Comparison of ENCODE assay signal across 8 cellular contexts in the genomic region with DNA sequence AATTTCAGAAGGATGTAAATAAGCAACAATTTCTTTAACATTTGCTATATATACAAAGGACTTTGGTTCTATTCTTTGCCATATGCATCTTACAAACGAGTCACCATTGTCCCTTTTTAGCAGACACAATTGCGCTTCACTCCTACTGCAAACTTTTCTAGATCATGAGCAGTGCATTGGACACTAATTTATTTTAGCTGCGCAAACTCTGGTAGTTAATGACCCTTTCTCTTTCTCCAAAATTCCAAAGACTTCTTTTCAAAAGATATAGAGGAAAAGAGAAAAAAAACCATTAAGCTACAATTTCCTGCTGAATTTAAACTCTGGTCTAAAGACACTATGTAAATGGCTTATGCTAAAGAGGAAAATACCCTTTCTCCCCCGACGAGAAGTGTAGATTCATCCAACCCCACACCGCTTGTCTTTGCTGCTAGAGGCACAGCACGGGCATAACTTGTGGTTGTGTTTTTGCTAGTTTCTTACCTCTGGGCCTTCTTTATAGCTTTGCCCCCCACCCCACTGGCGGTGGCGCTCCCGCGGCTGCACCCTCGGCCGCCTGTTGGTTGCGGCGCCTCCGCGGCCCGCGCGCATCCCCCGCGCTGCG.
DNase-seq lines count a peak whose midpoint lies in the region; ATAC-seq and TF ChIP-seq lines count a peak whose summit lies in the region.

No MANE protein-coding gene starts in this region.

- H3K9ac ChIP-seq in subcutaneous abdominal adipose tissue (ENCODE audit: low read length in 5 of 5): no peak overlapping the region

- no peak for TF ChIP-seq CTCF in HEK293 (tag by site-specific recombination; IDR thresholded peaks at IDR 0.05)

- H3K36me3 ChIP-seq in HEK293 (ENCODE audit: control insufficient read depth in 2 of 2, insufficient read depth in 1 of 2, low read length in 2 of 2) (no peaks in the 10 kb centered on the region), subcutaneous abdominal adipose tissue (ENCODE audit: control insufficient read depth in 5 of 5, insufficient read depth in 5 of 5, low read length in 5 of 5) (no peaks in the 10 kb centered on the region)

- POLR2A ChIA-PET in HEK293 (lab: Yijun Ruan, JAX): interaction anchor here (0.7 kb wide), 1 partner anchor 776 kb away, joined by 3 read pairs; no protein-coding TSS in a partner anchor

- CTCF ChIA-PET in HEK293 (lab: Yijun Ruan, JAX): interaction anchor here (0.6 to 3.1 kb wide), 11 partner anchors 10 to 768 kb away, joined by 3 to 31 read pairs (median 4); partner anchors contain the start of genes HOXA5 and SNX10

- H3K27me3 ChIP-seq in subcutaneous abdominal adipose tissue (ENCODE audit: control insufficient read depth in 5 of 5, insufficient read depth in 4 of 5, low read length in 5 of 5): peaks cover 0 to 9% (median 0%) of the 10 kb centered on the region in 5 donors

- H3K27ac ChIP-seq in HEK293 (ENCODE audit: extremely low read depth, low read depth, low read length): peak overlapping the region; percentile 99
- H3K27ac ChIP-seq in subcutaneous abdominal adipose tissue (ENCODE audit: low read depth, low read length): no peak overlapping the region

- peak overlapping the region; percentile 66 for H3K4me3 ChIP-seq in HEK293 (ENCODE audit: low read depth, low read length)
- peak overlapping the region; percentile 60 to 74 (median 71) for H3K4me3 ChIP-seq in subcutaneous abdominal adipose tissue (ENCODE audit: low read depth in 1 of 5, low read length in 5 of 5)

- H3K4me1 ChIP-seq in HEK293 (ENCODE audit: control insufficient read depth, insufficient read depth, low read length) (peaks cover 31% of the 10 kb centered on the region), subcutaneous abdominal adipose tissue (ENCODE audit: control insufficient read depth in 5 of 5, insufficient read depth in 5 of 5, low read length in 5 of 5) (peaks cover 0 to 18% (median 14%) of the 10 kb centered on the region in 5 donors)

- DNase-seq in NCI-H82 (lab: John Stamatoyannopoulos, UW) (peak; percentile 67), germinal center (ENCODE audit: low spot score) (peak; percentile 17), kidney tubule cell (ENCODE audit: low spot score) (no peak)
- no peak for DNase-seq in effector CD8-positive, alpha-beta T cell (lab: John Stamatoyannopoulos, UW)

- H3K9me3 ChIP-seq in HEK293 (ENCODE audit: control insufficient read depth, insufficient read depth, low read depth, low read length) (no peaks in the 10 kb centered on the region), subcutaneous abdominal adipose tissue (ENCODE audit: control insufficient read depth in 5 of 5, low read length in 5 of 5) (no peaks in the 10 kb centered on the region)

- ATAC-seq in GM18505 (IDR thresholded peaks at IDR 0.05; ENCODE audit: unreplicated experiment) (peak; percentile 17), HG03280 (IDR thresholded peaks at IDR 0.05; ENCODE audit: unreplicated experiment) (no peak)

- TF ChIP-seq POLR2A in GM18505 (IDR thresholded peaks at IDR 0.05; ENCODE audit: borderline replicate concordance, extremely low read depth, insufficient read depth, insufficient read length): no peak

TF ChIP-seq in HEK293, 187 proteins besides CTCF, POLR2A, EP300 and RAD21:
- TF ChIP-seq, protein P1, sequence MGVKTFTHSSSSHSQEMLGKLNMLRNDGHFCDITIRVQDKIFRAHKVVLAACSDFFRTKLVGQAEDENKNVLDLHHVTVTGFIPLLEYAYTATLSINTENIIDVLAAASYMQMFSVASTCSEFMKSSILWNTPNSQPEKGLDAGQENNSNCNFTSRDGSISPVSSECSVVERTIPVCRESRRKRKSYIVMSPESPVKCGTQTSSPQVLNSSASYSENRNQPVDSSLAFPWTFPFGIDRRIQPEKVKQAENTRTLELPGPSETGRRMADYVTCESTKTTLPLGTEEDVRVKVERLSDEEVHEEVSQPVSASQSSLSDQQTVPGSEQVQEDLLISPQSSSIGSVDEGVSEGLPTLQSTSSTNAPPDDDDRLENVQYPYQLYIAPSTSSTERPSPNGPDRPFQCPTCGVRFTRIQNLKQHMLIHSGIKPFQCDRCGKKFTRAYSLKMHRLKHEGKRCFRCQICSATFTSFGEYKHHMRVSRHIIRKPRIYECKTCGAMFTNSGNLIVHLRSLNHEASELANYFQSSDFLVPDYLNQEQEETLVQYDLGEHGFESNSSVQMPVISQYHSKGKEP (tag by site-specific recombination; IDR thresholded peaks at IDR 0.05): peak; percentile 19; the same call in 1 of the 2 replicates
- TF ChIP-seq GLI2 (tag by site-specific recombination; IDR thresholded peaks at IDR 0.05; ENCODE audit: borderline replicate concordance, low read depth) (no peak), ZNF548 (tag by site-specific recombination; IDR thresholded peaks at IDR 0.05) (no peak), BCL11A (tag by site-specific recombination; IDR thresholded peaks at IDR 0.05; ENCODE audit: low read depth) (no peak)
- TF ChIP-seq, protein P2, sequence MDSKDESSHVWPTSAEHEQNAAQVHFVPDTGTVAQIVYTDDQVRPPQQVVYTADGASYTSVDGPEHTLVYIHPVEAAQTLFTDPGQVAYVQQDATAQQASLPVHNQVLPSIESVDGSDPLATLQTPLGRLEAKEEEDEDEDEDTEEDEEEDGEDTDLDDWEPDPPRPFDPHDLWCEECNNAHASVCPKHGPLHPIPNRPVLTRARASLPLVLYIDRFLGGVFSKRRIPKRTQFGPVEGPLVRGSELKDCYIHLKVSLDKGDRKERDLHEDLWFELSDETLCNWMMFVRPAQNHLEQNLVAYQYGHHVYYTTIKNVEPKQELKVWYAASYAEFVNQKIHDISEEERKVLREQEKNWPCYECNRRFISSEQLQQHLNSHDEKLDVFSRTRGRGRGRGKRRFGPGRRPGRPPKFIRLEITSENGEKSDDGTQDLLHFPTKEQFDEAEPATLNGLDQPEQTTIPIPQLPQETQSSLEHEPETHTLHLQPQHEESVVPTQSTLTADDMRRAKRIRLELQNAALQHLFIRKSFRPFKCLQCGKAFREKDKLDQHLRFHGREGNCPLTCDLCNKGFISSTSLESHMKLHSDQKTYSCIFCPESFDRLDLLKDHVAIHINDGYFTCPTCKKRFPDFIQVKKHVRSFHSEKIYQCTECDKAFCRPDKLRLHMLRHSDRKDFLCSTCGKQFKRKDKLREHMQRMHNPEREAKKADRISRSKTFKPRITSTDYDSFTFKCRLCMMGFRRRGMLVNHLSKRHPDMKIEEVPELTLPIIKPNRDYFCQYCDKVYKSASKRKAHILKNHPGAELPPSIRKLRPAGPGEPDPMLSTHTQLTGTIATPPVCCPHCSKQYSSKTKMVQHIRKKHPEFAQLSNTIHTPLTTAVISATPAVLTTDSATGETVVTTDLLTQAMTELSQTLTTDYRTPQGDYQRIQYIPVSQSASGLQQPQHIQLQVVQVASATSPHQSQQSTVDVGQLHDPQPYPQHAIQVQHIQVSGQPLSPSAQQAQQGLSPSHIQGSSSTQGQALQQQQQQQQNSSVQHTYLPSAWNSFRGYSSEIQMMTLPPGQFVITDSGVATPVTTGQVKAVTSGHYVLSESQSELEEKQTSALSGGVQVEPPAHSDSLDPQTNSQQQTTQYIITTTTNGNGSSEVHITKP (tag by site-specific recombination; IDR thresholded peaks at IDR 0.05): peak; percentile 36

Comparison
In these comparisons a context has a peak if more than half of its experiments do, and no peak if none do; other contexts are left out.
1. DNase-seq: peak in NCI-H82 (single experiment) and germinal center (single experiment); none in effector CD8-positive, alpha-beta T cell (single experiment) and kidney tubule cell (single experiment).